ENCODE assay signal across 8 cellular contexts in the genomic region with DNA sequence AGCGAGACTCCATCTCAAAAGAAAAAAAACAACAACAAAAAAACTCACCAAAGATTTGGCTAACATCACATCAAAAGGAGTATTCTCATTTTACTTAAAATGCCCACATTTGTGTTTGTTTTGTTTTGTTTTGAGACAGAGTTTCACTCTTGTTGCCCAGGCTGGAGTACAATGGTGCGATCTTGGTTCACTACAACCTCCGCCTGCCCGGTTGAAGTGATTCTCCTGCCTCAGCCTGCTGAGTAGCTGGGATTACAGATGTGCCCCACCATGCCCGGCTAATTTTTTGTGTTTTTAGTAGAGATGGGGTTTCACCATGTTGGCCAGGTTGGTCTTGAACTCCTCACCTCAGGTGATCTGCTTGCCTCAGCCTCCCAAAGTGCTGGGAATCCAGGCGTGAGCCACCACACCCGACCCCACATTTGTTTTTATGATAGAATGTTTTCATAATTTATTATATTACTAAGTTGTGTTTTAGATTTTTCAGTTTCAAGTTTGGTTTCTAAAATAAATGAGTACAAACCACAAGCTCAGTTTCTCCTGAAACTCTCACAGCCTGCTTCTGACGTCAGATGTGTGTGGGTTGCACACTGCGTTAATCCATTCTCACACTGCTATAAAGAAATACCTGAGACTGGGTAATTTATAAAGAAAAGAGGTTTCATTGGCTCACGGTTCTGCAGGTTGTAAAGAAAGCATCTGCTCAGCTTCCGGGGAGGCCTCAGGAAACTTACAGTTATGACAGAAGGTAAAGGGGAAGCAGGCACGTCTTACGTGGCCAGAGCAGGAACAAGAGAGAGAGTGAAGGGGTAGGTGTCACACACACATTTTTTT. TPM values are rescaled to one million over a fixed set of nuclear protein-coding genes. Genes with fewer than 3 reads are reported as not detected.
DNase-seq lines count a peak whose midpoint lies in the region; ATAC-seq lines count a peak whose summit lies in the region.
"Not testable (repeated sequence)": the region's sequence is repeated elsewhere in the genome, so short reads cannot be mapped to it uniquely, and the experiment has no call there.
"Had no signal": no experiment of that assay in that cellular context is flagged by ENCODE, and none has a peak within 500 bp of the region (broad histone marks: within the 10 kb centered on the region; RNA-seq: fewer than 3 reads in every experiment).

No MANE protein-coding gene starts in this region.

- H3K9me3 Mint-ChIP-seq in effector memory CD8-positive, alpha-beta T cell, result not testable (repeated sequence)

- not testable (repeated sequence) for H3K36me3 Mint-ChIP-seq in T-helper 17 cell (ENCODE audit: low read depth); effector memory CD8-positive, alpha-beta T cell (ENCODE audit: insufficient read depth)

- not testable (repeated sequence) for H3K4me3 Mint-ChIP-seq in T-helper 17 cell
- H3K4me3 Mint-ChIP-seq in effector memory CD8-positive, alpha-beta T cell, result peak overlapping the region; percentile 51 to 67

- H3K27ac Mint-ChIP-seq in T-helper 17 cell, result peak overlapping the region; percentile 75
- peak overlapping the region; percentile 71 to 90 for H3K27ac Mint-ChIP-seq in effector memory CD8-positive, alpha-beta T cell

- not testable (repeated sequence) for H3K9me3 ChIP-seq in T-helper 17 cell (ENCODE audit: control insufficient read depth, low read length, poor library complexity, severe bottlenecking)

- H3K27me3 Mint-ChIP-seq in T-helper 17 cell; effector memory CD8-positive, alpha-beta T cell: not testable (repeated sequence)

- ATAC-seq in GM18520 (IDR thresholded peaks at IDR 0.05; ENCODE audit: unreplicated experiment) (peak; percentile 49), GM21717 (IDR thresholded peaks at IDR 0.05; ENCODE audit: unreplicated experiment) (peak; percentile 59), HG03280 (IDR thresholded peaks at IDR 0.05; ENCODE audit: unreplicated experiment) (peak; percentile 81), T-helper 17 cell (peak; percentile 75)
- peak; percentile 79 for ATAC-seq in effector memory CD8-positive, alpha-beta T cell (replicated peaks)

- DNase-seq in T-helper 17 cell; effector memory CD8-positive, alpha-beta T cell: not testable (repeated sequence)
- peak; percentile 79 for DNase-seq in activated T-cell treated with anti-CD3 and anti-CD28 coated beads for 24 hours (ENCODE audit: low read depth)
- peak; percentile 87 for DNase-seq in stimulated activated CD4-positive, alpha-beta T cell treated with anti-CD3 and anti-CD28 coated beads, Interleukin-4, amount 100 ng/mL, for 24 hours

- peaks cover 24% of the 10 kb centered on the region for H3K4me1 Mint-ChIP-seq in T-helper 17 cell
- peaks cover 24 to 35% of the 10 kb centered on the region in 2 donors for H3K4me1 Mint-ChIP-seq in effector memory CD8-positive, alpha-beta T cell (ENCODE audit: low read depth in 2 of 2)

RNA-seq across cellular contexts. Expression of gene C16orf54, which starts 13.8 kb away (rescaled TPM):
- total RNA-seq in T-helper 17 cell, result 100 to 1,000 TPM; 172 to 259 TPM

RNA-seq across cellular contexts. Expression of gene ZG16, which starts 46.1 kb away (rescaled TPM):
- not detected for total RNA-seq in T-helper 17 cell
- total RNA-seq: tibial nerve had no signal

RNA-seq across cellular contexts. Expression of gene QPRT, which starts 53.0 kb away (rescaled TPM):
- under 1 TPM; 0.72 to 0.96 TPM for total RNA-seq in T-helper 17 cell

RNA-seq across cellular contexts. Expression of gene KIF22, which starts 58.6 kb away (rescaled TPM):
- 10 to 100 TPM; 74.3 to 89.0 TPM for total RNA-seq in T-helper 17 cell
